Comparison of ENCODE assay signal across 1 cellular context in genomic region chr1:147721711-147722110, GRCh38.
TF ChIP-seq lines count a peak whose summit lies in the region.

No MANE protein-coding gene starts in this region.

TF ChIP-seq in WTC11, 78 proteins besides CTCF, POLR2A, EP300 and RAD21 (continued from another document):
- TF ChIP-seq ZNF532 (CRISPR knock-in tag; IDR thresholded peaks at IDR 0.05; ENCODE audit: borderline replicate concordance) (no peak), ESRRA (CRISPR knock-in tag; IDR thresholded peaks at IDR 0.05; ENCODE audit: borderline replicate concordance) (no peak), ZNF263 (CRISPR knock-in tag; IDR thresholded peaks at IDR 0.05; ENCODE audit: low read depth) (no peak), MAX (CRISPR knock-in tag; IDR thresholded peaks at IDR 0.05) (no peak), SMAD4 (CRISPR knock-in tag; IDR thresholded peaks at IDR 0.05) (no peak), CREB1 (CRISPR knock-in tag; IDR thresholded peaks at IDR 0.05) (no peak), RORB (CRISPR knock-in tag; IDR thresholded peaks at IDR 0.05) (no peak), USF1 (CRISPR knock-in tag; IDR thresholded peaks at IDR 0.05) (no peak), ZNF396 (CRISPR knock-in tag; IDR thresholded peaks at IDR 0.05; ENCODE audit: borderline replicate concordance) (no peak), NR3C1 (CRISPR knock-in tag; conservative IDR thresholded peaks at IDR 0.05; ENCODE audit: low read depth) (no peak), AFF4 (CRISPR knock-in tag; IDR thresholded peaks at IDR 0.05; ENCODE audit: borderline replicate concordance) (no peak), AR (CRISPR knock-in tag; IDR thresholded peaks at IDR 0.05) (no peak), TEAD4 (CRISPR knock-in tag; IDR thresholded peaks at IDR 0.05) (no peak), FOXP4 (CRISPR knock-in tag; IDR thresholded peaks at IDR 0.05) (no peak), ZNF671 (CRISPR knock-in tag; IDR thresholded peaks at IDR 0.05) (no peak)
